ENCODE assay signal across 1 cellular context in the genomic region with DNA sequence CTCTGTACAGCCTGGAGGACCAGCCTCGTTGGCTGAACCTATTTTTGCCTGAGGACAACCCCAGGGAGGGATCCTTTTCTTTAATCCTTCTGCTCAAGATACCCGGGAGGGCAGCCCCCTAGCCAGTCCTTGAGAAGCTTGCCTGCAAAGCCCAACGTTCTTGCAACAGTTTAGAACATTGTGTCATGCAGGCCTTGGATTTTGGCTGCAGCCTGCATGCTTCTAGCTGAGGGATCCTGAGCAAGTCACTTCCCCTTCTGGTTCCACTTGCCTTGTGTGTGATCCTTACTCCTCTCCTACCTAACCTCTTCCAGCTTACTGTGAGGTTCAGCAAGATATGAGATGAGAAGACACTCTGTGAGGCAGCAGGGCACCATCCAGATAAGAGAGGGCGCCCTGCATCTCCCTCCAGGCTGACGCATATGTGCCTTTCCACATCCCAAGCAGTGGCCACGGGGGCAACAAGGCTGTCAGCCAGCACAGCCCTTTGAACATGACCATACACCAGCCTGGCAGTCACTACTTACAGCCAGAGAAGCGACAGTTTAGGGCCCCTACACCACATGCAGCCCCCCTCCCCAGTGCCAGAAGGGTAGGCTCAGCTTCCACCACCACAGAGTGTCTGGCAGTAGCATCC.
TF ChIP-seq lines count a peak whose summit lies in the region.

No MANE protein-coding gene starts in this region.

TF ChIP-seq in IMR-90, 13 proteins besides CTCF, POLR2A, EP300 and RAD21 (continued from another document):
- TF ChIP-seq FOS (IDR thresholded peaks at IDR 0.05; ENCODE audit: low read depth, low read length): no peak
- TF ChIP-seq NFE2L2 (IDR thresholded peaks at IDR 0.05; ENCODE audit: low read depth, low read length): no peak
- TF ChIP-seq BHLHE40 (IDR thresholded peaks at IDR 0.05; ENCODE audit: low read depth, low read length): no peak
- TF ChIP-seq MAFK (IDR thresholded peaks at IDR 0.05; ENCODE audit: low read depth, low read length): no peak
- TF ChIP-seq, protein P1, sequence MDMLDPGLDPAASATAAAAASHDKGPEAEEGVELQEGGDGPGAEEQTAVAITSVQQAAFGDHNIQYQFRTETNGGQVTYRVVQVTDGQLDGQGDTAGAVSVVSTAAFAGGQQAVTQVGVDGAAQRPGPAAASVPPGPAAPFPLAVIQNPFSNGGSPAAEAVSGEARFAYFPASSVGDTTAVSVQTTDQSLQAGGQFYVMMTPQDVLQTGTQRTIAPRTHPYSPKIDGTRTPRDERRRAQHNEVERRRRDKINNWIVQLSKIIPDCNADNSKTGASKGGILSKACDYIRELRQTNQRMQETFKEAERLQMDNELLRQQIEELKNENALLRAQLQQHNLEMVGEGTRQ (IDR thresholded peaks at IDR 0.05; ENCODE audit: low read depth, low read length): no peak
